ENCODE assay signal across 2 cellular contexts in the genomic region with DNA sequence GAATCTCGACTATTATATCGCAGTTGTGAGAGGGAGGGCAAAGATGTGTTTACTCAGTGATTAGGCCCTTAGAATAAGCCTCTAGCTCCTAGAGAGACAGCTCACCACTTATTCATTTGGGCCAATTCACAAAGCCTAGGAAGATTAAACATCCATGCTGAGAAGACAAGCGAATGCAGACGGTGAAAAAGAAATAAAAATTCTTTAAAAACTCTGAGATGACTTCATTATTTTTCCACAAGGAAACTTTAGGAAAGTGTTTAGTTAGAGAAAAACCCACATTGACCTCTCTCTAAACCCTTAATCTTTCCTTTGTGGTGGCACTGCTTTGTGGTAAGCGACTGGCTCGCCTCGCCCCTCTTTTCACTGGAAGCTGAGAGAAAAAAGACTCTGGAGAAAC.
TF ChIP-seq lines count a peak whose summit lies in the region.

No MANE protein-coding gene starts in this region.

TF ChIP-seq in IMR-90, 13 proteins besides CTCF, POLR2A, EP300 and RAD21 (continued from another document):
- no peak for TF ChIP-seq SMC3 (IDR thresholded peaks at IDR 0.05; ENCODE audit: low read depth, low read length)

TF ChIP-seq in SK-N-SH, 30 proteins besides CTCF, POLR2A, EP300 and RAD21:
- TF ChIP-seq, protein P1, sequence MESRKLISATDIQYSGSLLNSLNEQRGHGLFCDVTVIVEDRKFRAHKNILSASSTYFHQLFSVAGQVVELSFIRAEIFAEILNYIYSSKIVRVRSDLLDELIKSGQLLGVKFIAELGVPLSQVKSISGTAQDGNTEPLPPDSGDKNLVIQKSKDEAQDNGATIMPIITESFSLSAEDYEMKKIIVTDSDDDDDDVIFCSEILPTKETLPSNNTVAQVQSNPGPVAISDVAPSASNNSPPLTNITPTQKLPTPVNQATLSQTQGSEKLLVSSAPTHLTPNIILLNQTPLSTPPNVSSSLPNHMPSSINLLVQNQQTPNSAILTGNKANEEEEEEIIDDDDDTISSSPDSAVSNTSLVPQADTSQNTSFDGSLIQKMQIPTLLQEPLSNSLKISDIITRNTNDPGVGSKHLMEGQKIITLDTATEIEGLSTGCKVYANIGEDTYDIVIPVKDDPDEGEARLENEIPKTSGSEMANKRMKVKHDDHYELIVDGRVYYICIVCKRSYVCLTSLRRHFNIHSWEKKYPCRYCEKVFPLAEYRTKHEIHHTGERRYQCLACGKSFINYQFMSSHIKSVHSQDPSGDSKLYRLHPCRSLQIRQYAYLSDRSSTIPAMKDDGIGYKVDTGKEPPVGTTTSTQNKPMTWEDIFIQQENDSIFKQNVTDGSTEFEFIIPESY (IDR thresholded peaks at IDR 0.05; ENCODE audit: borderline replicate concordance, low read depth) = no peak
- TF ChIP-seq SMC3 (IDR thresholded peaks at IDR 0.05; ENCODE audit: low read depth, low read length) = no peak
- no peak for TF ChIP-seq TAF1 (IDR thresholded peaks at IDR 0.05; ENCODE audit: borderline replicate concordance, low read depth, low read length)
- no peak for TF ChIP-seq TEAD4 (IDR thresholded peaks at IDR 0.05; ENCODE audit: borderline replicate concordance, insufficient read depth)
- TF ChIP-seq, protein P2, sequence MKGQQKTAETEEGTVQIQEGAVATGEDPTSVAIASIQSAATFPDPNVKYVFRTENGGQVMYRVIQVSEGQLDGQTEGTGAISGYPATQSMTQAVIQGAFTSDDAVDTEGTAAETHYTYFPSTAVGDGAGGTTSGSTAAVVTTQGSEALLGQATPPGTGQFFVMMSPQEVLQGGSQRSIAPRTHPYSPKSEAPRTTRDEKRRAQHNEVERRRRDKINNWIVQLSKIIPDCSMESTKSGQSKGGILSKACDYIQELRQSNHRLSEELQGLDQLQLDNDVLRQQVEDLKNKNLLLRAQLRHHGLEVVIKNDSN (IDR thresholded peaks at IDR 0.05; ENCODE audit: borderline replicate concordance, low read depth) = no peak
- no peak for TF ChIP-seq FOXM1 (IDR thresholded peaks at IDR 0.05; ENCODE audit: low read depth)
- TF ChIP-seq, protein P3, sequence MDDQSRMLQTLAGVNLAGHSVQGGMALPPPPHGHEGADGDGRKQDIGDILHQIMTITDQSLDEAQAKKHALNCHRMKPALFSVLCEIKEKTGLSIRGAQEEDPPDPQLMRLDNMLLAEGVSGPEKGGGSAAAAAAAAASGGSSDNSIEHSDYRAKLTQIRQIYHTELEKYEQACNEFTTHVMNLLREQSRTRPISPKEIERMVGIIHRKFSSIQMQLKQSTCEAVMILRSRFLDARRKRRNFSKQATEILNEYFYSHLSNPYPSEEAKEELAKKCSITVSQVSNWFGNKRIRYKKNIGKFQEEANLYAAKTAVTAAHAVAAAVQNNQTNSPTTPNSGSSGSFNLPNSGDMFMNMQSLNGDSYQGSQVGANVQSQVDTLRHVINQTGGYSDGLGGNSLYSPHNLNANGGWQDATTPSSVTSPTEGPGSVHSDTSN (IDR thresholded peaks at IDR 0.05) = no peak
- TF ChIP-seq, protein P4, sequence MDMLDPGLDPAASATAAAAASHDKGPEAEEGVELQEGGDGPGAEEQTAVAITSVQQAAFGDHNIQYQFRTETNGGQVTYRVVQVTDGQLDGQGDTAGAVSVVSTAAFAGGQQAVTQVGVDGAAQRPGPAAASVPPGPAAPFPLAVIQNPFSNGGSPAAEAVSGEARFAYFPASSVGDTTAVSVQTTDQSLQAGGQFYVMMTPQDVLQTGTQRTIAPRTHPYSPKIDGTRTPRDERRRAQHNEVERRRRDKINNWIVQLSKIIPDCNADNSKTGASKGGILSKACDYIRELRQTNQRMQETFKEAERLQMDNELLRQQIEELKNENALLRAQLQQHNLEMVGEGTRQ (IDR thresholded peaks at IDR 0.05; ENCODE audit: borderline replicate concordance, low read depth, low read length) = no peak
- TF ChIP-seq EZH2phosphoT487 (IDR thresholded peaks at IDR 0.05; ENCODE audit: borderline replicate concordance, low read depth) = no peak
- no peak for TF ChIP-seq MEF2A (IDR thresholded peaks at IDR 0.05; ENCODE audit: borderline replicate concordance, low read depth)
- TF ChIP-seq, protein P5, sequence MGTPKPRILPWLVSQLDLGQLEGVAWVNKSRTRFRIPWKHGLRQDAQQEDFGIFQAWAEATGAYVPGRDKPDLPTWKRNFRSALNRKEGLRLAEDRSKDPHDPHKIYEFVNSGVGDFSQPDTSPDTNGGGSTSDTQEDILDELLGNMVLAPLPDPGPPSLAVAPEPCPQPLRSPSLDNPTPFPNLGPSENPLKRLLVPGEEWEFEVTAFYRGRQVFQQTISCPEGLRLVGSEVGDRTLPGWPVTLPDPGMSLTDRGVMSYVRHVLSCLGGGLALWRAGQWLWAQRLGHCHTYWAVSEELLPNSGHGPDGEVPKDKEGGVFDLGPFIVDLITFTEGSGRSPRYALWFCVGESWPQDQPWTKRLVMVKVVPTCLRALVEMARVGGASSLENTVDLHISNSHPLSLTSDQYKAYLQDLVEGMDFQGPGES (IDR thresholded peaks at IDR 0.05; ENCODE audit: low read depth, low read length) = no peak
- TF ChIP-seq POLR2AphosphoS5 (IDR thresholded peaks at IDR 0.05; ENCODE audit: low read depth, low read length) = no peak
- no peak for TF ChIP-seq ELF1 (IDR thresholded peaks at IDR 0.05)
TF ChIP-seq in SK-N-SH: peak in this region for 0.
